21 cellular contexts compared by ENCODE assay signal in the genomic region with DNA sequence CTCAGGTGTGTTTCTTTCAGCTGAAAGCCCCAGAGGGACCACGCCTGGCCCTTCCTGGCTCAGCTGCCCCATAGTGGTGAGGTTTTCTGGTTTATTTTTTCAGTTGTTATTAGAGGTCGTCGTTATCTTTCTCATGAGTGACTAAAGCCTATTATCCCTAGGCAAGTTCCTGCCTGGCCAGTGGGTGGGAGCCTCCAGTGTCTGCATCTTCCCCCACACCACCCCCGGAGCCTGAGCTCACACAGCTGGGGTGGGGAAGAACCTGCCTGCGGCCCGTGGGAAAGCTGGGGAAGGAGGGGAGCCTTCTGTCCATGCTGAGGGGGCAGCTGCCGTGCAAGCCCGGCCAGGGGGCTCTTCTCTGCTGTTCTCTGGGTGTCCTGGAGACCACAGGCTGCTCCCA. TPM values are rescaled to one million over a fixed set of nuclear protein-coding genes. Genes with fewer than 3 reads are reported as not detected.
DNase-seq lines count a peak whose midpoint lies in the region; ATAC-seq, FAIRE-seq and TF ChIP-seq lines count a peak whose summit lies in the region.
"Had no signal": no experiment of that assay in that cellular context is flagged by ENCODE, and none has a peak within 500 bp of the region (broad histone marks: within the 10 kb centered on the region; RNA-seq: fewer than 3 reads in every experiment).

No MANE protein-coding gene starts in this region.

- no peak overlapping the region for H3K4me3 ChIP-seq in brain microvascular endothelial cell (ENCODE audit: low read depth, low read length)

- ATAC-seq in Right ventricle myocardium superior (ENCODE audit: poor library complexity): no peak
- ATAC-seq in GM21786 (IDR thresholded peaks at IDR 0.05; ENCODE audit: unreplicated experiment): no peak
- no peak for ATAC-seq in GM19455 (IDR thresholded peaks at IDR 0.05; ENCODE audit: unreplicated experiment)
- no peak for ATAC-seq in GM21717 (IDR thresholded peaks at IDR 0.05; ENCODE audit: unreplicated experiment)
- ATAC-seq: Panc1, Right ventricle myocardium inferior had no signal

- peak overlapping the region; percentile 95 for H3K27ac ChIP-seq in brain microvascular endothelial cell
- H3K27ac ChIP-seq: KMS-11 had no signal

- TF ChIP-seq CTCF in brain microvascular endothelial cell (IDR thresholded peaks at IDR 0.05; ENCODE audit: low read depth, low read length, missing control alignments): no peak
- TF ChIP-seq CTCF in D721Med (IDR thresholded peaks at IDR 0.05; ENCODE audit: insufficient read depth, missing control alignments): no peak

- in situ Hi-C loops in brain microvascular endothelial cell (cut with HindIII; ENCODE audit: low pct_ligation_motif_present, low sequenced_read_pairs): no loop called here

- no peaks in the 10 kb centered on the region for H3K27me3 ChIP-seq in brain microvascular endothelial cell (replicated peaks)

- FAIRE-seq in D721Med (lab: Jason Lieb, UNC): no peak
- FAIRE-seq: A204.1, G401.6, GM12891 had no signal

- DNase-seq in Right ventricle myocardium superior (peak; percentile 11), cardiac septum (ENCODE audit: low spot score) (no peak), brain microvascular endothelial cell (peak; percentile 89), kidney glomerular epithelial cell (lab: John Stamatoyannopoulos, UW) (peak; percentile 35), D721Med (ENCODE audit: insufficient read length, low spot score) (no peak)
- DNase-seq: GOT3, MM.1S, NCI-H1105, NCI-H187, NCI-H446 treated with DMSO at 0.1 percent for 48 hours, NCI-H82, SK-N-SH had no signal

- no peaks in the 10 kb centered on the region for H3K36me3 ChIP-seq in brain microvascular endothelial cell (replicated peaks)

- intact Hi-C loops in Right ventricle myocardium superior (cut with DNase I): no loop called here
- intact Hi-C loops in cardiac septum (cut with DNase I): no loop called here

RNA-seq across cellular contexts. Expression of a gene that starts 24.3 kb away (rescaled TPM):
- total RNA-seq in Right ventricle myocardium superior (41.8 TPM), cardiac septum (42.8 TPM)

RNA-seq across cellular contexts. Expression of a gene that starts 43.1 kb away (rescaled TPM):
- 10.3 TPM for total RNA-seq in Right ventricle myocardium superior
- 8.6 TPM for total RNA-seq in cardiac septum

Comparison
In these comparisons a context has a peak if more than half of its experiments do, and no peak if none do; other contexts are left out.
1. DNase-seq: peak in Right ventricle myocardium superior (single experiment), brain microvascular endothelial cell (single experiment) and kidney glomerular epithelial cell (single experiment); none in cardiac septum (single experiment) and D721Med (single experiment).